34 cellular contexts compared by ENCODE assay signal in genomic region chr10:63915240-63915639, GRCh38.
DNase-seq lines count a peak whose midpoint lies in the region; ATAC-seq and TF ChIP-seq lines count a peak whose summit lies in the region.
"Had no signal": no experiment of that assay in that cellular context is flagged by ENCODE, and none has a peak within 500 bp of the region (broad histone marks: within the 10 kb centered on the region; RNA-seq: fewer than 3 reads in every experiment).

No MANE protein-coding gene starts in this region.

- no peaks in the 10 kb centered on the region for H3K9me3 ChIP-seq in left lung
- H3K9me3 ChIP-seq: A549, BE2C, BLaER1, Caco-2 had no signal

- DNase-seq in Calu3: peak; percentile 10
- peak; percentile 10 for DNase-seq in epithelial cell of esophagus (ENCODE audit: low read depth)
- DNase-seq in left lung: no peak
- peak; percentile 56 for DNase-seq in mucosa of gallbladder (ENCODE audit: low spot score)
- DNase-seq in epidermal melanocyte (ENCODE audit: insufficient read length, low spot score): no peak
- DNase-seq in activated T-cell treated with anti-CD3 and anti-CD28 coated beads, Interleukin-2, amount 50 U/mL, for 24 hours: no peak
- no peak for DNase-seq in HuH-7.5 (ENCODE audit: low spot score)
- DNase-seq: 8988T; ACHN; AML-193; BE2C; C1 segment of cervical spinal cord; Caco-2; CD4-positive, alpha-beta memory T cell; CD4-positive, alpha-beta T cell; CD4-positive, CD25-positive, alpha-beta regulatory T cell; CD8-positive, alpha-beta memory T cell; CD8-positive, alpha-beta T cell; COR-L47; DMS 273 treated with DMSO at 0.1 percent for 48 hours; DMS153; DMS53; DMS79; DMS79 treated with DMSO at 0.1 percent for 48 hours; DND-41; EL had no signal

- no peaks in the 10 kb centered on the region for H3K27me3 ChIP-seq in left lung
- H3K27me3 ChIP-seq: BE2C; BLaER1; BLaER1 treated with 17β-estradiol and CSF1 and Interleukin-3, amounts not matched to agents 10 nM and 100 nM had no signal

- no peak overlapping the region for H3K27ac Mint-ChIP-seq in Calu3 (ENCODE audit: unreplicated experiment)
- no peak overlapping the region for H3K27ac Mint-ChIP-seq in activated T-cell treated with anti-CD3 and anti-CD28 coated beads, Interleukin-2, amount 50 U/mL, for 24 hours
- H3K27ac Mint-ChIP-seq: B cell; CD14-positive monocyte; CD4-positive, alpha-beta memory T cell; CD4-positive, alpha-beta T cell; CD4-positive, CD25-positive, alpha-beta regulatory T cell; CD8-positive, alpha-beta memory T cell; CD8-positive, alpha-beta T cell had no signal

- H3K36me3 Mint-ChIP-seq in Calu3 (ENCODE audit: insufficient read depth, unreplicated experiment): no peaks in the 10 kb centered on the region
- no peaks in the 10 kb centered on the region for H3K36me3 Mint-ChIP-seq in activated T-cell treated with anti-CD3 and anti-CD28 coated beads, Interleukin-2, amount 50 U/mL, for 24 hours (ENCODE audit: low read depth)
- H3K36me3 Mint-ChIP-seq: CD14-positive monocyte; CD4-positive, alpha-beta memory T cell; CD4-positive, CD25-positive, alpha-beta regulatory T cell; CD8-positive, alpha-beta memory T cell; CD8-positive, alpha-beta T cell had no signal

- no peaks in the 10 kb centered on the region for H3K9me3 Mint-ChIP-seq in Calu3 (ENCODE audit: low read depth, unreplicated experiment)
- no peaks in the 10 kb centered on the region for H3K9me3 Mint-ChIP-seq in activated T-cell treated with anti-CD3 and anti-CD28 coated beads, Interleukin-2, amount 50 U/mL, for 24 hours
- H3K9me3 Mint-ChIP-seq: CD4-positive, alpha-beta T cell; CD8-positive, alpha-beta memory T cell; CD8-positive, alpha-beta T cell had no signal

- H3K4me1 Mint-ChIP-seq in Calu3 (ENCODE audit: low read depth, unreplicated experiment): no peaks in the 10 kb centered on the region
- no peaks in the 10 kb centered on the region for H3K4me1 Mint-ChIP-seq in activated T-cell treated with anti-CD3 and anti-CD28 coated beads, Interleukin-2, amount 50 U/mL, for 24 hours (ENCODE audit: low read depth)
- H3K4me1 Mint-ChIP-seq: B cell; CD4-positive, alpha-beta memory T cell; CD4-positive, CD25-positive, alpha-beta regulatory T cell; CD8-positive, alpha-beta memory T cell had no signal

- H3K27me3 Mint-ChIP-seq in Calu3 (ENCODE audit: unreplicated experiment): peaks cover 7% of the 10 kb centered on the region
- H3K27me3 Mint-ChIP-seq in activated T-cell treated with anti-CD3 and anti-CD28 coated beads, Interleukin-2, amount 50 U/mL, for 24 hours: peaks cover 7% of the 10 kb centered on the region
- H3K27me3 Mint-ChIP-seq: CD4-positive, CD25-positive, alpha-beta regulatory T cell had no signal

- intact Hi-C loops in Calu3 (cut with micrococcal nuclease; ENCODE audit: unreplicated experiment): no loop called here
- intact Hi-C loops in left lung (cut with DNase I): no loop called here

- CTCF ChIA-PET in Calu3 (lab: Charles Lee): no interaction called here

- ATAC-seq in left lung: peak; percentile 36
- ATAC-seq in HG03025 (IDR thresholded peaks at IDR 0.05; ENCODE audit: low FRiP score, unreplicated experiment): no peak
- ATAC-seq: A549; CD8-positive, alpha-beta T cell had no signal

- H3K27ac ChIP-seq in left lung: no peak overlapping the region
- H3K27ac ChIP-seq: 22Rv1; A549; BLaER1; BLaER1 treated with 17β-estradiol and CSF1 and Interleukin-3, amounts not matched to agents 10 nM and 100 nM; C4-2B had no signal

- no peaks in the 10 kb centered on the region for H3K36me3 ChIP-seq in left lung
- H3K36me3 ChIP-seq: BE2C; BLaER1; BLaER1 treated with 17β-estradiol and CSF1 and Interleukin-3, amounts not matched to agents 10 nM and 100 nM had no signal

- H3K4me3 ChIP-seq in epithelial cell of esophagus (ENCODE audit: low read length) (no peak overlapping the region), left lung (no peak overlapping the region)
- H3K4me3 ChIP-seq: A549; BLaER1; BLaER1 treated with 17β-estradiol and CSF1 and Interleukin-3, amounts not matched to agents 10 nM and 100 nM had no signal

- peaks cover 0 to 4% of the 10 kb centered on the region in 2 donors for H3K4me1 ChIP-seq in left lung
- H3K4me1 ChIP-seq: A549, Caco-2 had no signal

- H3K4me3 Mint-ChIP-seq in Calu3 (ENCODE audit: low read depth, unreplicated experiment): no peak overlapping the region
- H3K4me3 Mint-ChIP-seq in activated T-cell treated with anti-CD3 and anti-CD28 coated beads, Interleukin-2, amount 50 U/mL, for 24 hours: no peak overlapping the region
- H3K4me3 Mint-ChIP-seq: B cell; CD14-positive monocyte; CD4-positive, alpha-beta memory T cell; CD4-positive, alpha-beta T cell; CD4-positive, CD25-positive, alpha-beta regulatory T cell; CD8-positive, alpha-beta memory T cell; CD8-positive, alpha-beta T cell had no signal

- TF ChIP-seq CTCF in Calu3 (IDR thresholded peaks at IDR 0.05; ENCODE audit: unreplicated experiment) (no peak), epithelial cell of esophagus (IDR thresholded peaks at IDR 0.05; ENCODE audit: insufficient read depth, low read depth, low read length, missing control alignments) (no peak), left lung (IDR thresholded peaks at IDR 0.05) (no peak)

- no TSS peak for BruUV-seq in Calu3 (replicated peaks; lab: Mats Ljungman, UMichigan)

Comparison
In these comparisons a context has a peak if more than half of its experiments do, and no peak if none do; other contexts are left out.
1. DNase-seq: peak in Calu3 (single experiment), epithelial cell of esophagus (single experiment) and mucosa of gallbladder (single experiment); none in left lung (0 of 2), epidermal melanocyte (single experiment), activated T-cell treated with anti-CD3 and anti-CD28 coated beads, Interleukin-2, amount 50 U/mL, for 24 hours (single experiment) and HuH-7.5 (single experiment).